ENCODE assay signal across 18 cellular contexts in genomic region chr1:153778051-153778823, GRCh38. TPM values are rescaled to one million over a fixed set of nuclear protein-coding genes. Genes with fewer than 3 reads are reported as not detected.
DNase-seq lines count a peak whose midpoint lies in the region; ATAC-seq and TF ChIP-seq lines count a peak whose summit lies in the region.
"Had no signal": no experiment of that assay in that cellular context is flagged by ENCODE, and none has a peak within 500 bp of the region (broad histone marks: within the 10 kb centered on the region; RNA-seq: fewer than 3 reads in every experiment).

No MANE protein-coding gene starts in this region.

- DNase-seq in adipocyte (ENCODE audit: low read depth), result no peak
- peak in 2 of 10 donors; percentile 28 to 31 for DNase-seq in dorsolateral prefrontal cortex
- no peak for DNase-seq in thoracic aorta (ENCODE audit: low spot score)
- DNase-seq in gastrocnemius medialis, result no peak
- DNase-seq in stimulated activated naive CD4-positive, alpha-beta T cell treated with Interleukin-2 at 50 U/mL for 16 hours (lab: John Stamatoyannopoulos, UW), result no peak
- DNase-seq: activated naive CD8-positive, alpha-beta T cell treated with anti-CD3 and anti-CD28 coated beads, Interleukin-2, amount 10 ng/mL, durations not matched to agents 7 days and 5 days; COR-L47; MV-4-11; naive thymus-derived CD8-positive, alpha-beta T cell; NCI-H2029 treated with DMSO at 0.1 percent for 48 hours; NCI-H510A had no signal

- H3K36me3 Mint-ChIP-seq in nephron (ENCODE audit: low read depth), result peaks cover 9% of the 10 kb centered on the region
- H3K36me3 Mint-ChIP-seq: naive thymus-derived CD8-positive, alpha-beta T cell had no signal

- H3K4me3 ChIP-seq in adipocyte (ENCODE audit: low read length) (peak overlapping the region; percentile 94), dorsolateral prefrontal cortex (peak overlapping the region in 30 of 59 donors; percentile 1 to 83 (median 26)), thoracic aorta (peak overlapping the region; percentile 86), gastrocnemius medialis (no peak overlapping the region)
- H3K4me3 ChIP-seq: vagina had no signal

- no peak for ATAC-seq in thoracic aorta (ENCODE audit: insufficient number of reproducible peaks, low FRiP score, low read depth)
- ATAC-seq in HG02885 (IDR thresholded peaks at IDR 0.05; ENCODE audit: poor library complexity, unreplicated experiment), result no peak
- ATAC-seq in gastrocnemius medialis, result no peak
- ATAC-seq: naive thymus-derived CD8-positive, alpha-beta T cell; WTC11 had no signal

- H3K27ac ChIP-seq in dorsolateral prefrontal cortex (peak overlapping the region in 39 of 59 donors; percentile 6 to 88 (median 46)), thoracic aorta (peak overlapping the region; percentile 83 to 91), gastrocnemius medialis (no peak overlapping the region)
- H3K27ac ChIP-seq: vagina had no signal

- no peak for TF ChIP-seq POLR2A in gastrocnemius medialis (IDR thresholded peaks at IDR 0.05)

- no peaks in the 10 kb centered on the region for H3K9me3 ChIP-seq in adipocyte (ENCODE audit: control insufficient read depth, low read length)
- no peaks in the 10 kb centered on the region for H3K9me3 ChIP-seq in thoracic aorta
- H3K9me3 ChIP-seq in gastrocnemius medialis, result no peaks in the 10 kb centered on the region
- H3K9me3 ChIP-seq: vagina had no signal

- in situ Hi-C loops in gastrocnemius medialis (cut with MboI; ENCODE audit: low sequenced_read_pairs in 4 of 4), result loop anchor here in 1 of 4 donors (10.0 kb wide), 1 partner anchor 103 kb away; the partner anchor contains the start of genes ILF2 and NPR1

- H3K27ac Mint-ChIP-seq in nephron, result peak overlapping the region in 2 of 3 experiments; percentile 27 to 48
- H3K27ac Mint-ChIP-seq: stimulated activated naive CD8-positive, alpha-beta T cell treated with anti-CD3 and anti-CD28 coated beads, Interleukin-15, Interleukin-2, amounts not matched to agents 100 ng/mL and 50 ng/mL, for 24 hours had no signal

- peak overlapping the region in 2 of 3 experiments; percentile 3 to 80 for H3K4me3 Mint-ChIP-seq in nephron
- H3K4me3 Mint-ChIP-seq: activated T-helper 1 cell treated with anti-CD3 and anti-CD28 coated beads, Interleukin-12 subunit alpha, Interleukin-12 subunit beta, Interleukin-2, Interleukin-4 antibody, amounts not matched to agents 30 ng/mL and 10 ng/mL and 1 ng/mL, durations not matched to agents 14 hours and 24 hours and 36 hours; memory B cell; stimulated activated naive CD8-positive, alpha-beta T cell treated with anti-CD3 and anti-CD28 coated beads, Interleukin-15, Interleukin-2, amounts not matched to agents 100 ng/mL and 50 ng/mL, for 24 hours; WTC11 had no signal

- H3K36me3 ChIP-seq in adipocyte (ENCODE audit: control insufficient read depth, insufficient read depth, low read length, severe bottlenecking), result peaks cover 23% of the 10 kb centered on the region
- peaks cover 2% of the 10 kb centered on the region for H3K36me3 ChIP-seq in thoracic aorta
- H3K36me3 ChIP-seq in gastrocnemius medialis, result no peaks in the 10 kb centered on the region

- H3K27me3 ChIP-seq in adipocyte (replicated peaks; ENCODE audit: control insufficient read depth, insufficient read depth, low read length) (no peaks in the 10 kb centered on the region), dorsolateral prefrontal cortex (no peaks in the 10 kb centered on the region), thoracic aorta (replicated peaks; ENCODE audit: insufficient read depth) (no peaks in the 10 kb centered on the region), gastrocnemius medialis (no peaks in the 10 kb centered on the region)
- H3K27me3 ChIP-seq: vagina had no signal

- H3K4me1 Mint-ChIP-seq in nephron, result peaks cover 27% of the 10 kb centered on the region

- TF ChIP-seq CTCF in dorsolateral prefrontal cortex (IDR thresholded peaks at IDR 0.05 in 54 of 56, conservative IDR thresholded peaks at IDR 0.05 in 2 of 56; ENCODE audit: low read depth in 1 of 56, partially characterized antibody in 56 of 56) (no peak), nephron (IDR thresholded peaks at IDR 0.05; ENCODE audit: unreplicated experiment in 3 of 3) (no peak), thoracic aorta (IDR thresholded peaks at IDR 0.05) (no peak), gastrocnemius medialis (IDR thresholded peaks at IDR 0.05 in 4 of 5, conservative IDR thresholded peaks at IDR 0.05 in 1 of 5) (no peak)

- intact Hi-C loops in dorsolateral prefrontal cortex (cut with DNase I), result loop anchor here in 1 of 2 donors (10.0 kb wide), 1 partner anchor 103 kb away; the partner anchor contains the start of genes ILF2 and NPR1
- intact Hi-C loops in gastrocnemius medialis (cut with DNase I; ENCODE audit: low total_unique reads), result no loop called here

- no peaks in the 10 kb centered on the region for H3K9me3 Mint-ChIP-seq in nephron
- H3K9me3 Mint-ChIP-seq: activated naive CD8-positive, alpha-beta T cell treated with anti-CD3 and anti-CD28 coated beads, Interleukin-2, amount 10 ng/mL, durations not matched to agents 7 days and 5 days; activated T-helper 1 cell treated with anti-CD3 and anti-CD28 coated beads, Interleukin-12 subunit alpha, Interleukin-12 subunit beta, Interleukin-2, Interleukin-4 antibody, amounts not matched to agents 30 ng/mL and 10 ng/mL and 1 ng/mL, durations not matched to agents 14 hours and 24 hours and 36 hours; memory B cell; naive thymus-derived CD8-positive, alpha-beta T cell; stimulated activated naive CD8-positive, alpha-beta T cell treated with anti-CD3 and anti-CD28 coated beads, Interleukin-15, Interleukin-2, amounts not matched to agents 100 ng/mL and 50 ng/mL, for 24 hours; WTC11 had no signal

- peak overlapping the region; percentile 99 for H3K9ac ChIP-seq in adipocyte (ENCODE audit: low read length)

- peaks cover 10% of the 10 kb centered on the region for H3K27me3 Mint-ChIP-seq in nephron (ENCODE audit: low read depth)
- H3K27me3 Mint-ChIP-seq: activated naive CD8-positive, alpha-beta T cell treated with anti-CD3 and anti-CD28 coated beads, Interleukin-2, amount 10 ng/mL, durations not matched to agents 7 days and 5 days; memory B cell; naive thymus-derived CD8-positive, alpha-beta T cell; stimulated activated naive CD8-positive, alpha-beta T cell treated with anti-CD3 and anti-CD28 coated beads, Interleukin-15, Interleukin-2, amounts not matched to agents 100 ng/mL and 50 ng/mL, for 24 hours had no signal

- peaks cover 58% of the 10 kb centered on the region for H3K4me1 ChIP-seq in adipocyte (ENCODE audit: control insufficient read depth, insufficient read depth, low read length)
- peaks cover 43 to 77% of the 10 kb centered on the region in 2 donors for H3K4me1 ChIP-seq in thoracic aorta (ENCODE audit: control insufficient read depth in 1 of 2, low read depth in 2 of 2)
- peaks cover 36 to 47% of the 10 kb centered on the region in 2 donors for H3K4me1 ChIP-seq in gastrocnemius medialis

RNA-seq across cellular contexts. Expression of gene SLC27A3, which starts 3.0 kb away (rescaled TPM):
- 10 to 100 TPM in 118 of 120 experiments, 1 to 10 TPM in 2; 8.6 to 41.4 (median 19.7) TPM for total RNA-seq in dorsolateral prefrontal cortex
- 100 to 1,000 TPM in 1 of 2 donors, 10 to 100 TPM in 1; 71.7 to 116 TPM for total RNA-seq in thoracic aorta
- total RNA-seq in gastrocnemius medialis, result 1 to 10 TPM; 2.3 to 7.9 (median 3.7) TPM

RNA-seq across cellular contexts. Expression of gene INTS3, which starts 50.4 kb away (rescaled TPM):
- 100 to 1,000 TPM in 2 of 120 experiments, 10 to 100 TPM in 118; 56.8 to 103 (median 74.9) TPM for total RNA-seq in dorsolateral prefrontal cortex
- 10 to 100 TPM; 63.8 to 68.8 TPM for total RNA-seq in thoracic aorta
- 10 to 100 TPM; 16.1 to 28.0 (median 19.9) TPM for total RNA-seq in gastrocnemius medialis

Comparison
In these comparisons a context has a peak if more than half of its experiments do, and no peak if none do; other contexts are left out.
1. H3K4me3 ChIP-seq: peak in adipocyte (single experiment), dorsolateral prefrontal cortex (30 of 59) and thoracic aorta (single experiment); none in gastrocnemius medialis (0 of 4).
2. H3K27ac ChIP-seq: peak in dorsolateral prefrontal cortex (39 of 59) and thoracic aorta (2 of 2); none in gastrocnemius medialis (0 of 4).